Comparison of ENCODE assay signal across 13 cellular contexts in the genomic region with DNA sequence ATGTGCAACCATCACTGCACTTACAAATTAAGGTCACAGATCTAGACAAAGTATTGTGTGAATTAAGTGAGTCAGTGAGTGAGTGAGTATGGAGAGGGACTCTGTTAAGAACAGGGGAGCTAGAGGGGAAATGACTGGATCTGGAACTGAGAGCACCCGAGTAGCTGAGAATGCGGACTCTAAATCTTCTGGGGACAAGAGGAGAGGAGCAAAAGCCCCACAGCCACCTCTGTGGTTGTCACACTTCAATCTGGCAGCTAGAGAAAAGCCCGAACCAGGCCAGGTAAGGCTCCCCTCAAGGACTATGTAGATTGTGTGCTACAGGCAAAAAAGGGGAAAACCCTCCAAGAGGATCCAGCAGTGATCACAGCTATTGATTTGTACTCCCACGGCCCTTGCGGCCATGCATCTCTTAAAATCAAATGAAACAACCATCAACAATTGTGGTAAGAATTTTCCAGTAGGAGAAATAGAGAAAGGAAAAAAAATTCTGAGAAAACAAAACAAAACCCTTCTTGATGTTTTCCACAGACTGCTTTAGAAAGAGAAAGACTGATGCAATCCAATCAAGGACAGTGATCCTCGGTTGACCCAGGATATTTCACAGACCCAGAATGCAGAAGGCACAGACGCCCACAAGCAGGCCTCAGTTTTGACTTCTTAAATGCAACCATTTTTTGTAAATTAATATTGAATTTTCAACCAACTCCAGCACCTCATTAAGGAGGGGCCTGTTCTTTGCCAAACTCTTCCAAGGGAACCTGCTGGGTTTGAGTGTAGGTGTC.
DNase-seq lines count a peak whose midpoint lies in the region; ATAC-seq, FAIRE-seq and TF ChIP-seq lines count a peak whose summit lies in the region.
"Had no signal": no experiment of that assay in that cellular context is flagged by ENCODE, and none has a peak within 500 bp of the region (broad histone marks: within the 10 kb centered on the region; RNA-seq: fewer than 3 reads in every experiment).

No MANE protein-coding gene starts in this region.

- H3K27me3 Mint-ChIP-seq in activated T-helper 1 cell treated with anti-CD3 and anti-CD28 coated beads, Interleukin-12 subunit alpha, Interleukin-12 subunit beta, Interleukin-2, Interleukin-4 antibody, amounts not matched to agents 30 ng/mL and 10 ng/mL and 1 ng/mL, durations not matched to agents 14 hours and 24 hours and 36 hours (ENCODE audit: insufficient read depth), result no peaks in the 10 kb centered on the region

- H3K27ac Mint-ChIP-seq in activated T-helper 1 cell treated with anti-CD3 and anti-CD28 coated beads, Interleukin-12 subunit alpha, Interleukin-12 subunit beta, Interleukin-2, Interleukin-4 antibody, amounts not matched to agents 30 ng/mL and 10 ng/mL and 1 ng/mL, durations not matched to agents 14 hours and 24 hours and 36 hours, result peak overlapping the region; percentile 63

- FAIRE-seq in RCC 7860 (lab: Jason Lieb, UNC), result no peak

- H3K36me3 Mint-ChIP-seq in activated T-helper 1 cell treated with anti-CD3 and anti-CD28 coated beads, Interleukin-12 subunit alpha, Interleukin-12 subunit beta, Interleukin-2, Interleukin-4 antibody, amounts not matched to agents 30 ng/mL and 10 ng/mL and 1 ng/mL, durations not matched to agents 14 hours and 24 hours and 36 hours (ENCODE audit: low read depth), result peaks cover 6% of the 10 kb centered on the region

- H3K4me3 Mint-ChIP-seq in activated T-helper 1 cell treated with anti-CD3 and anti-CD28 coated beads, Interleukin-12 subunit alpha, Interleukin-12 subunit beta, Interleukin-2, Interleukin-4 antibody, amounts not matched to agents 30 ng/mL and 10 ng/mL and 1 ng/mL, durations not matched to agents 14 hours and 24 hours and 36 hours, result no peak overlapping the region

- H3K27me3 ChIP-seq in subcutaneous abdominal adipose tissue (ENCODE audit: control insufficient read depth in 5 of 5, insufficient read depth in 4 of 5, low read length in 5 of 5) (no peaks in the 10 kb centered on the region), gastroesophageal sphincter (no peaks in the 10 kb centered on the region)
- H3K27me3 ChIP-seq: heart right ventricle had no signal

- ATAC-seq in left ventricle myocardium superior (no peak), Right ventricle myocardium inferior (no peak), HG02678 (IDR thresholded peaks at IDR 0.05; ENCODE audit: unreplicated experiment) (peak; percentile 68), gastroesophageal sphincter (no peak)
- ATAC-seq: heart right ventricle had no signal

- peaks cover 8% of the 10 kb centered on the region for H3K9me3 Mint-ChIP-seq in activated T-helper 1 cell treated with anti-CD3 and anti-CD28 coated beads, Interleukin-12 subunit alpha, Interleukin-12 subunit beta, Interleukin-2, Interleukin-4 antibody, amounts not matched to agents 30 ng/mL and 10 ng/mL and 1 ng/mL, durations not matched to agents 14 hours and 24 hours and 36 hours

- H3K9me3 ChIP-seq in subcutaneous abdominal adipose tissue (ENCODE audit: control insufficient read depth in 5 of 5, low read length in 5 of 5) (no peaks in the 10 kb centered on the region), gastroesophageal sphincter (no peaks in the 10 kb centered on the region)

- DNase-seq in left ventricle myocardium superior (peak; percentile 10), Right ventricle myocardium inferior (ENCODE audit: missing footprints) (no peak), RCC 7860 (ENCODE audit: low spot score) (no peak), hypothalamus (lab: John Stamatoyannopoulos, UW) (no peak)
- DNase-seq in activated T-helper 1 cell treated with anti-CD3 and anti-CD28 coated beads, Interleukin-12 subunit alpha, Interleukin-12 subunit beta, Interleukin-2, Interleukin-4 antibody, amounts not matched to agents 30 ng/mL and 10 ng/mL and 1 ng/mL, durations not matched to agents 14 hours and 24 hours and 36 hours (ENCODE audit: low spot score), result no peak
- DNase-seq: activated T-cell treated with anti-CD3 and anti-CD28 coated beads, Interleukin-2, amount 50 U/mL, for 48 hours; cortex of kidney; heart right ventricle; NCI-H82 had no signal

- TF ChIP-seq CTCF in gastroesophageal sphincter (IDR thresholded peaks at IDR 0.05), result no peak

- H3K36me3 ChIP-seq in subcutaneous abdominal adipose tissue (ENCODE audit: control insufficient read depth in 5 of 5, insufficient read depth in 5 of 5, low read length in 5 of 5) (no peaks in the 10 kb centered on the region), gastroesophageal sphincter (no peaks in the 10 kb centered on the region)

- H3K4me3 ChIP-seq in subcutaneous abdominal adipose tissue (ENCODE audit: low read depth in 1 of 5, low read length in 5 of 5), result no peak overlapping the region
- H3K4me3 ChIP-seq in gastroesophageal sphincter, result no peak overlapping the region
- H3K4me3 ChIP-seq: heart right ventricle had no signal

- WGBS in gastroesophageal sphincter (ENCODE audit: low coverage in 1 of 2), 2 donors, result 71 to 80% methylated on average over 6 to 7 of the region's 7 CpGs

- intact Hi-C loops in left ventricle myocardium superior (cut with micrococcal nuclease) (no loop called here), Right ventricle myocardium inferior (cut with DNase I) (no loop called here)
- intact Hi-C loops in activated T-helper 1 cell treated with anti-CD3 and anti-CD28 coated beads, Interleukin-12 subunit alpha, Interleukin-12 subunit beta, Interleukin-2, Interleukin-4 antibody, amounts not matched to agents 30 ng/mL and 10 ng/mL and 1 ng/mL, durations not matched to agents 14 hours and 24 hours and 36 hours (cut with micrococcal nuclease), result no loop called here

- peaks cover 8% of the 10 kb centered on the region for H3K4me1 Mint-ChIP-seq in activated T-helper 1 cell treated with anti-CD3 and anti-CD28 coated beads, Interleukin-12 subunit alpha, Interleukin-12 subunit beta, Interleukin-2, Interleukin-4 antibody, amounts not matched to agents 30 ng/mL and 10 ng/mL and 1 ng/mL, durations not matched to agents 14 hours and 24 hours and 36 hours (ENCODE audit: low read depth)

- TF ChIP-seq EP300 in gastroesophageal sphincter (IDR thresholded peaks at IDR 0.05), result no peak

- H3K4me1 ChIP-seq in subcutaneous abdominal adipose tissue (ENCODE audit: control insufficient read depth in 5 of 5, insufficient read depth in 5 of 5, low read length in 5 of 5) (peaks cover 7 to 35% (median 26%) of the 10 kb centered on the region in 5 donors), gastroesophageal sphincter (peaks cover 0 to 12% (median 0%) of the 10 kb centered on the region in 3 donors)

- TF ChIP-seq POLR2A in gastroesophageal sphincter (IDR thresholded peaks at IDR 0.05), result no peak

- peak overlapping the region in 2 of 5 donors; percentile 16 to 39 for H3K9ac ChIP-seq in subcutaneous abdominal adipose tissue (ENCODE audit: low read length in 5 of 5)

- H3K27ac ChIP-seq in subcutaneous abdominal adipose tissue (ENCODE audit: low read depth, low read length), result peak overlapping the region; percentile 73
- no peak overlapping the region for H3K27ac ChIP-seq in gastroesophageal sphincter
- H3K27ac ChIP-seq: C4-2B had no signal
